15 cellular contexts compared by ENCODE assay signal in the genomic region with DNA sequence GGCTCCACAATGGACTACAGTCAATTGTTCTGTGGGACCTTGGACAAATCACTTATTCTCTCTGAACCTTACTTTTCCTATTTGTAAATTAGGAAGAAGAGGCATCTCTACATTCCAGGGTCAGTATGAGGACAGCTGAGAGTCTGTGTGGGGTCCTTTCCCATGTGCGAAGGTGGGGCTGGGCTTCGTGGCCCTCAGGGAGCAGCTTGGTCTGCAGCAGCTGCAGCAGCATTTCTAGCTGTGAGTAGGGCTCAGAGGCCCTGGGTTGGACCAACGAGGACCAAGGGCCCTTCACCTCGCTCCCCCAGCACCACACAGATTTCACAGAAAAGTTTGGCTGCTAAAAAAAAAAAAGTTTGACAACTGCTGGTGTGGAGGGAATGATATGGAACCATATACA. TPM values are rescaled to one million over a fixed set of nuclear protein-coding genes. Genes with fewer than 3 reads are reported as not detected.
DNase-seq lines count a peak whose midpoint lies in the region; ATAC-seq and TF ChIP-seq lines count a peak whose summit lies in the region.
"Had no signal": no experiment of that assay in that cellular context is flagged by ENCODE, and none has a peak within 500 bp of the region (broad histone marks: within the 10 kb centered on the region; RNA-seq: fewer than 3 reads in every experiment).

No MANE protein-coding gene starts in this region.

- H3K36me3 ChIP-seq in RWPE2 (ENCODE audit: low read depth) (peaks cover 87% of the 10 kb centered on the region), sigmoid colon (peaks cover 49 to 99% (median 69%) of the 10 kb centered on the region in 4 donors), upper lobe of right lung (peaks cover 91% of the 10 kb centered on the region)

- no peak for ATAC-seq in RWPE2 (ENCODE audit: low read depth)
- no peak for ATAC-seq in upper lobe of right lung
- ATAC-seq in naive thymus-derived CD8-positive, alpha-beta T cell: no peak
- ATAC-seq: CD8-positive, alpha-beta T cell; HepG2 had no signal

- peaks cover 0 to 29% (median 0%) of the 10 kb centered on the region in 3 donors for H3K36me3 Mint-ChIP-seq in naive thymus-derived CD8-positive, alpha-beta T cell

- TF ChIP-seq CTCF in RWPE2 (IDR thresholded peaks at IDR 0.05; ENCODE audit: poor library complexity, severe bottlenecking): no peak
- TF ChIP-seq CTCF in sigmoid colon (IDR thresholded peaks at IDR 0.05): no peak
- no peak for TF ChIP-seq CTCF in upper lobe of right lung (IDR thresholded peaks at IDR 0.05)

- intact Hi-C loops in sigmoid colon (cut with DNase I) (no loop called here), upper lobe of right lung (cut with DNase I) (no loop called here)

- no peaks in the 10 kb centered on the region for H3K27me3 ChIP-seq in RWPE2 (ENCODE audit: insufficient read depth, poor library complexity, severe bottlenecking)
- H3K27me3 ChIP-seq in sigmoid colon: no peaks in the 10 kb centered on the region
- H3K27me3 ChIP-seq in upper lobe of right lung: no peaks in the 10 kb centered on the region
- H3K27me3 ChIP-seq: BE2C had no signal

- H3K4me3 ChIP-seq in RWPE2 (ENCODE audit: severe bottlenecking) (no peak overlapping the region), sigmoid colon (no peak overlapping the region), upper lobe of right lung (no peak overlapping the region)

- H3K27ac ChIP-seq in RWPE2 (ENCODE audit: poor library complexity, severe bottlenecking): no peak overlapping the region
- no peak overlapping the region for H3K27ac ChIP-seq in sigmoid colon
- H3K27ac ChIP-seq in upper lobe of right lung: no peak overlapping the region

- no peak overlapping the region for H3K4me3 Mint-ChIP-seq in naive thymus-derived CD8-positive, alpha-beta T cell
- H3K4me3 Mint-ChIP-seq: CD14-positive monocyte; CD8-positive, alpha-beta T cell had no signal

- no peaks in the 10 kb centered on the region for H3K27me3 Mint-ChIP-seq in naive thymus-derived CD8-positive, alpha-beta T cell

- H3K9me3 Mint-ChIP-seq in naive thymus-derived CD8-positive, alpha-beta T cell: no peaks in the 10 kb centered on the region
- H3K9me3 Mint-ChIP-seq: CD14-positive monocyte; CD8-positive, alpha-beta T cell had no signal

- no peak for TF ChIP-seq EP300 in sigmoid colon (IDR thresholded peaks at IDR 0.05)

- POLR2A ChIA-PET in naive thymus-derived CD8-positive, alpha-beta T cell (lab: Charles Lee): no interaction called here

- H3K27ac Mint-ChIP-seq in naive thymus-derived CD8-positive, alpha-beta T cell: no peak overlapping the region
- H3K27ac Mint-ChIP-seq: CD8-positive, alpha-beta T cell had no signal

- DNase-seq in RWPE2 (ENCODE audit: low spot score): peak; percentile 41
- DNase-seq in myocyte (ENCODE audit: low read depth): peak; percentile 41
- DNase-seq in sigmoid colon: peak; percentile 6
- peak; percentile 29 for DNase-seq in upper lobe of right lung
- no peak for DNase-seq in GM19240 (ENCODE audit: insufficient read length, low spot score)
- DNase-seq in naive thymus-derived CD8-positive, alpha-beta T cell: no peak
- no peak for DNase-seq in DMS114 treated with DMSO at 0.1 percent for 48 hours (lab: John Stamatoyannopoulos, UW; ENCODE audit: unreplicated experiment)
- DNase-seq: BE2C; CD8-positive, alpha-beta T cell; COR-L47; DND-41; GDM1; HCEC 1CT had no signal

- H3K9me3 ChIP-seq in RWPE2 (ENCODE audit: severe bottlenecking) (no peaks in the 10 kb centered on the region), sigmoid colon (no peaks in the 10 kb centered on the region), upper lobe of right lung (no peaks in the 10 kb centered on the region)
- H3K9me3 ChIP-seq: BE2C had no signal

- peaks cover 7 to 12% (median 8%) of the 10 kb centered on the region in 4 donors for H3K4me1 Mint-ChIP-seq in naive thymus-derived CD8-positive, alpha-beta T cell

- no peak for TF ChIP-seq POLR2A in sigmoid colon (IDR thresholded peaks at IDR 0.05)

- H3K4me1 ChIP-seq in RWPE2 (ENCODE audit: insufficient read depth, poor library complexity, severe bottlenecking) (no peaks in the 10 kb centered on the region), sigmoid colon (peaks cover 0 to 11% (median 10%) of the 10 kb centered on the region in 4 donors), upper lobe of right lung (no peaks in the 10 kb centered on the region)

- 90 to 98% methylated on average over 4 of the region's 4 CpGs for WGBS in sigmoid colon, 2 donors

RNA-seq across cellular contexts. Expression of gene DDX41, which starts 9.4 kb away (rescaled TPM):
- total RNA-seq in myocyte (87.2 and 112 TPM in 2 replicates), sigmoid colon (10 to 100 TPM; 47.8 to 55.1 (median 51.6) TPM), upper lobe of right lung (61.6 TPM)
- 299 TPM for polyA plus RNA-seq in myocyte (2012)
- polyA plus RNA-seq in sigmoid colon: 10 to 100 TPM; 69.7 to 78.4 (median 72.6) TPM
- total RNA-seq in naive thymus-derived CD8-positive, alpha-beta T cell: 10 to 100 TPM; 84.0 to 86.4 TPM
- polyA plus RNA-seq in naive thymus-derived CD8-positive, alpha-beta T cell: 10 to 100 TPM; 29.0 to 54.4 (median 43.0) TPM

RNA-seq across cellular contexts. Expression of gene DOK3, which starts 16.6 kb away (rescaled TPM):
- total RNA-seq in myocyte: 21.7 and 29.3 TPM in 2 replicates
- polyA plus RNA-seq in myocyte (2012): 13.7 TPM
- 1 to 10 TPM; 4.6 to 8.0 (median 6.5) TPM for total RNA-seq in sigmoid colon
- 10 to 100 TPM in 1 of 3 donors, 1 to 10 TPM in 2; 3.0 to 20.2 (median 7.2) TPM for polyA plus RNA-seq in sigmoid colon
- 45.6 TPM for total RNA-seq in upper lobe of right lung
- 1 to 10 TPM; 3.7 to 3.8 TPM for total RNA-seq in naive thymus-derived CD8-positive, alpha-beta T cell
- polyA plus RNA-seq in naive thymus-derived CD8-positive, alpha-beta T cell: under 1 TPM in 1 of 3 donors, not detected in 2; 0.22 TPM

RNA-seq across cellular contexts. Expression of gene FAM193B, which starts 28.2 kb away (rescaled TPM):
- total RNA-seq in myocyte (33.5 and 42.0 TPM in 2 replicates), sigmoid colon (10 to 100 TPM; 39.6 to 82.8 (median 43.9) TPM), upper lobe of right lung (76.3 TPM)
- polyA plus RNA-seq in myocyte (2012): 70.4 TPM
- 10 to 100 TPM in 2 of 3 donors, 1 to 10 TPM in 1; 9.0 to 87.4 (median 10.2) TPM for polyA plus RNA-seq in sigmoid colon
- 100 to 1,000 TPM; 214 to 225 TPM for total RNA-seq in naive thymus-derived CD8-positive, alpha-beta T cell
- 1 to 10 TPM; 1.6 to 5.5 (median 3.4) TPM for polyA plus RNA-seq in naive thymus-derived CD8-positive, alpha-beta T cell

RNA-seq across cellular contexts. Expression of gene PDLIM7, which starts 28.8 kb away (rescaled TPM):
- total RNA-seq in myocyte: 302 and 340 TPM in 2 replicates
- polyA plus RNA-seq in myocyte (2012): 616 TPM
- total RNA-seq in sigmoid colon: 100 to 1,000 TPM; 274 to 923 (median 482) TPM
- polyA plus RNA-seq in sigmoid colon: 10 to 100 TPM in 2 of 3 donors, 1 to 10 TPM in 1; 7.2 to 58.5 (median 14.4) TPM
- 59.1 TPM for total RNA-seq in upper lobe of right lung
- 10 to 100 TPM; 16.7 to 19.1 TPM for total RNA-seq in naive thymus-derived CD8-positive, alpha-beta T cell
- polyA plus RNA-seq in naive thymus-derived CD8-positive, alpha-beta T cell: 1 to 10 TPM; 4.3 to 5.8 (median 5.3) TPM

RNA-seq across cellular contexts. Expression of gene DBN1, which starts 52.8 kb away (rescaled TPM):
- 311 and 455 TPM in 2 replicates for total RNA-seq in myocyte
- 336 TPM for polyA plus RNA-seq in myocyte (2012)
- total RNA-seq in sigmoid colon: 10 to 100 TPM; 54.8 to 100.0 (median 82.3) TPM
- polyA plus RNA-seq in sigmoid colon: 10 to 100 TPM in 2 of 3 donors, 1 to 10 TPM in 1; 6.0 to 22.2 (median 16.9) TPM
- total RNA-seq in upper lobe of right lung: 34.6 TPM
- total RNA-seq in naive thymus-derived CD8-positive, alpha-beta T cell: 10 to 100 TPM; 57.0 to 62.9 TPM
- polyA plus RNA-seq in naive thymus-derived CD8-positive, alpha-beta T cell: 10 to 100 TPM; 20.5 to 25.3 (median 21.8) TPM

Comparison
In these comparisons a context has a peak if more than half of its experiments do, and no peak if none do; other contexts are left out.
1. DNase-seq: peak in RWPE2 (single experiment), myocyte (single experiment), sigmoid colon (single experiment) and upper lobe of right lung (single experiment); none in GM19240 (single experiment), naive thymus-derived CD8-positive, alpha-beta T cell (0 of 10) and DMS114 treated with DMSO at 0.1 percent for 48 hours (single experiment).